24 cellular contexts compared by ENCODE assay signal in the genomic region with DNA sequence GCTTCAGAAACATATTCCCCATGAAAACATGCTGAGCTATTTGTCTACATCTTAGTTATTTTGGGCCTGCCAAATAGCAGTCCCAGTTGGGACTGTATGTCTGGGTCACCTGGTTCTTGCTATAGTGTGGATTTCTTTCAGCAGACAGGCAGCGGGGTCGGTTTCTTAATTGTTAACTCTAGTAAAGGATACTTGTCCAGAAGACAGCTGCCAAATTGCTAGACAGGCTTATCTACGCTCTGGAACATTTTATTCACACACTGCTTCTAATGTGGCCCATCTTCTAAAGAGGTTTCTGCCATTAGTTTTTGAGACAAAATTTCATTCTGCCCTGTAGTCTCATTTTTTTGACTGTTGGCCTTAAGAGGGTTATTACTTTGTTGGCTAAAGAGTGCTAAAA.
"Had no signal": no experiment of that assay in that cellular context is flagged by ENCODE, and none has a peak within 500 bp of the region (broad histone marks: within the 10 kb centered on the region; RNA-seq: fewer than 3 reads in every experiment).

No MANE protein-coding gene starts in this region.

- ATAC-seq: effector memory CD8-positive, alpha-beta T cell; esophagus mucosa; foreskin keratinocyte; gastrocnemius medialis; gastroesophageal sphincter had no signal

- H3K27ac ChIP-seq: colonic mucosa, coronary artery, dorsolateral prefrontal cortex, epithelial cell of prostate, esophagus muscularis mucosa, esophagus squamous epithelium, foreskin keratinocyte, gastrocnemius medialis, gastroesophageal sphincter, heart left ventricle, heart right ventricle had no signal

- H3K9me3 ChIP-seq: colonic mucosa, gastrocnemius medialis, gastroesophageal sphincter had no signal

- H3K36me3 ChIP-seq: colonic mucosa, esophagus muscularis mucosa, esophagus squamous epithelium, gastrocnemius medialis, gastroesophageal sphincter, heart left ventricle, heart right ventricle had no signal

- H3K27me3 ChIP-seq: colonic mucosa, esophagus muscularis mucosa, esophagus squamous epithelium, foreskin keratinocyte, gastrocnemius medialis, gastroesophageal sphincter, heart left ventricle, heart right ventricle had no signal

- H3K4me1 ChIP-seq: colonic mucosa, esophagus muscularis mucosa, esophagus squamous epithelium, foreskin keratinocyte, gastrocnemius medialis, gastroesophageal sphincter, heart left ventricle, heart right ventricle had no signal

- DNase-seq: colonic mucosa; cortex of kidney; dermis blood vessel endothelial cell; dorsolateral prefrontal cortex; effector CD4-positive, alpha-beta T cell; effector CD8-positive, alpha-beta T cell; effector memory CD4-positive, alpha-beta T cell; effector memory CD8-positive, alpha-beta T cell; endodermal cell; erythroblast; esophagus squamous epithelium; foreskin fibroblast; foreskin keratinocyte; foreskin melanocyte; gastrocnemius medialis; glutamatergic neuron; head of caudate nucleus; heart left ventricle; heart right ventricle had no signal

- H3K4me3 ChIP-seq: colonic mucosa, coronary artery, dorsolateral prefrontal cortex, esophagus muscularis mucosa, esophagus squamous epithelium, gastrocnemius medialis, gastroesophageal sphincter, heart left ventricle, heart right ventricle had no signal
